ENCODE assay signal across 8 cellular contexts in genomic region chr6:35498407-35499045, GRCh38. TPM values are rescaled to one million over a fixed set of nuclear protein-coding genes. Genes with fewer than 3 reads are reported as not detected.
A peak's percentile ranks its signal among the peaks of the same experiment; 100 is the strongest.
DNase-seq lines count a peak whose midpoint lies in the region; ATAC-seq lines count a peak whose summit lies in the region.

No MANE protein-coding gene starts in this region.

- H3K9me3 Mint-ChIP-seq in activated CD4-positive, alpha-beta T cell treated with anti-CD3 and anti-CD28 coated beads for 36 hours (ENCODE audit: low read depth) = no peaks in the 10 kb centered on the region
- no peaks in the 10 kb centered on the region for H3K9me3 Mint-ChIP-seq in activated CD8-positive, alpha-beta T cell treated with anti-CD3 and anti-CD28 coated beads, Interleukin-2, amount 10 ng/mL, durations not matched to agents 7 days and 5 days (ENCODE audit: insufficient read depth)
- no peaks in the 10 kb centered on the region for H3K9me3 Mint-ChIP-seq in stimulated activated memory B cell treated with anti-CD40 and anti-IgM and Interleukin-4, amounts not matched to agents 10 μg/mL and 1 μg/mL and 100 μg/mL, for 72 hours

- CTCF ChIA-PET in activated CD4-positive, alpha-beta T cell treated with anti-CD3 and anti-CD28 coated beads for 36 hours (lab: Charles Lee) = interaction anchor here (0.8 kb wide), 1 partner anchor 239 kb away, joined by 3 read pairs; the partner anchor contains the start of gene ARMC12
- CTCF ChIA-PET in activated CD8-positive, alpha-beta T cell treated with anti-CD3 and anti-CD28 coated beads, Interleukin-2, amount 10 ng/mL, durations not matched to agents 7 days and 5 days (lab: Charles Lee) = interaction anchor here (0.7 kb wide), 1 partner anchor 24 kb away, joined by 3 read pairs; no protein-coding TSS in a partner anchor

- no peaks in the 10 kb centered on the region for H3K36me3 Mint-ChIP-seq in activated CD4-positive, alpha-beta T cell treated with anti-CD3 and anti-CD28 coated beads for 36 hours (ENCODE audit: low read depth)
- no peaks in the 10 kb centered on the region for H3K36me3 Mint-ChIP-seq in activated CD8-positive, alpha-beta T cell treated with anti-CD3 and anti-CD28 coated beads, Interleukin-2, amount 10 ng/mL, durations not matched to agents 7 days and 5 days (ENCODE audit: low read depth)
- H3K36me3 Mint-ChIP-seq in stimulated activated memory B cell treated with anti-CD40 and anti-IgM and Interleukin-4, amounts not matched to agents 10 μg/mL and 1 μg/mL and 100 μg/mL, for 72 hours = no peaks in the 10 kb centered on the region

- peak overlapping the region; percentile 69 for H3K4me3 Mint-ChIP-seq in activated CD4-positive, alpha-beta T cell treated with anti-CD3 and anti-CD28 coated beads for 36 hours
- peak overlapping the region; percentile 66 for H3K4me3 Mint-ChIP-seq in activated CD8-positive, alpha-beta T cell treated with anti-CD3 and anti-CD28 coated beads, Interleukin-2, amount 10 ng/mL, durations not matched to agents 7 days and 5 days
- H3K4me3 Mint-ChIP-seq in stimulated activated memory B cell treated with anti-CD40 and anti-IgM and Interleukin-4, amounts not matched to agents 10 μg/mL and 1 μg/mL and 100 μg/mL, for 72 hours = peak overlapping the region; percentile 76

- peak overlapping the region; percentile 62 for H3K4me3 ChIP-seq in iPS-11a (ENCODE audit: low read depth, low read length)

- no peak for ATAC-seq in activated CD4-positive, alpha-beta T cell treated with anti-CD3 and anti-CD28 coated beads for 36 hours
- no peak for ATAC-seq in activated CD8-positive, alpha-beta T cell treated with anti-CD3 and anti-CD28 coated beads, Interleukin-2, amount 10 ng/mL, durations not matched to agents 7 days and 5 days
- ATAC-seq in stimulated activated memory B cell treated with anti-CD40 and anti-IgM and Interleukin-4, amounts not matched to agents 10 μg/mL and 1 μg/mL and 100 μg/mL, for 72 hours = no peak

- peaks cover 7% of the 10 kb centered on the region for H3K27me3 Mint-ChIP-seq in activated CD4-positive, alpha-beta T cell treated with anti-CD3 and anti-CD28 coated beads for 36 hours
- H3K27me3 Mint-ChIP-seq in activated CD8-positive, alpha-beta T cell treated with anti-CD3 and anti-CD28 coated beads, Interleukin-2, amount 10 ng/mL, durations not matched to agents 7 days and 5 days (ENCODE audit: low read depth) = peaks cover 33% of the 10 kb centered on the region
- peaks cover 76% of the 10 kb centered on the region for H3K27me3 Mint-ChIP-seq in stimulated activated memory B cell treated with anti-CD40 and anti-IgM and Interleukin-4, amounts not matched to agents 10 μg/mL and 1 μg/mL and 100 μg/mL, for 72 hours

- intact Hi-C loops in activated CD4-positive, alpha-beta T cell treated with anti-CD3 and anti-CD28 coated beads for 36 hours (cut with DNase I, micrococcal nuclease) = no loop called here

- peak; percentile 28 for DNase-seq in activated CD4-positive, alpha-beta T cell treated with anti-CD3 and anti-CD28 coated beads for 36 hours
- DNase-seq in activated CD4-positive, alpha-beta T cell treated with anti-CD3 and anti-CD28 coated beads for 1 hour = no peak
- no peak for DNase-seq in activated CD8-positive, alpha-beta T cell treated with anti-CD3 and anti-CD28 coated beads, Interleukin-2, amount 10 ng/mL, durations not matched to agents 7 days and 5 days
- DNase-seq in NAMALWA (ENCODE audit: low spot score) (no peak), NCI-H69 (lab: John Stamatoyannopoulos, UW) (no peak), NCI-H2107 treated with DMSO at 0.1 percent for 48 hours (lab: John Stamatoyannopoulos, UW; ENCODE audit: unreplicated experiment) (no peak)

- H3K4me1 Mint-ChIP-seq in activated CD4-positive, alpha-beta T cell treated with anti-CD3 and anti-CD28 coated beads for 36 hours = peaks cover 4% of the 10 kb centered on the region
- H3K4me1 Mint-ChIP-seq in activated CD8-positive, alpha-beta T cell treated with anti-CD3 and anti-CD28 coated beads, Interleukin-2, amount 10 ng/mL, durations not matched to agents 7 days and 5 days (ENCODE audit: low read depth) = peaks cover 21% of the 10 kb centered on the region
- peaks cover 27% of the 10 kb centered on the region for H3K4me1 Mint-ChIP-seq in stimulated activated memory B cell treated with anti-CD40 and anti-IgM and Interleukin-4, amounts not matched to agents 10 μg/mL and 1 μg/mL and 100 μg/mL, for 72 hours

- POLR2A ChIA-PET in activated CD4-positive, alpha-beta T cell treated with anti-CD3 and anti-CD28 coated beads for 36 hours (lab: Charles Lee) = interaction anchor here (0.9 to 2.2 kb wide), 2 partner anchors 25 to 28 kb away, joined by 5 to 11 read pairs; no protein-coding TSS in a partner anchor
- POLR2A ChIA-PET in activated CD8-positive, alpha-beta T cell treated with anti-CD3 and anti-CD28 coated beads, Interleukin-2, amount 10 ng/mL, durations not matched to agents 7 days and 5 days (lab: Charles Lee) = no interaction called here

- H3K27ac Mint-ChIP-seq in activated CD4-positive, alpha-beta T cell treated with anti-CD3 and anti-CD28 coated beads for 36 hours = peak overlapping the region; percentile 12
- H3K27ac Mint-ChIP-seq in activated CD8-positive, alpha-beta T cell treated with anti-CD3 and anti-CD28 coated beads, Interleukin-2, amount 10 ng/mL, durations not matched to agents 7 days and 5 days = no peak overlapping the region
- peak overlapping the region; percentile 36 for H3K27ac Mint-ChIP-seq in stimulated activated memory B cell treated with anti-CD40 and anti-IgM and Interleukin-4, amounts not matched to agents 10 μg/mL and 1 μg/mL and 100 μg/mL, for 72 hours

RNA-seq across cellular contexts. Expression of gene TEAD3, which starts 1.6 kb away (rescaled TPM):
- total RNA-seq in activated CD4-positive, alpha-beta T cell treated with anti-CD3 and anti-CD28 coated beads for 36 hours = 1 to 10 TPM; 1.4 to 1.5 TPM
- total RNA-seq in activated CD8-positive, alpha-beta T cell treated with anti-CD3 and anti-CD28 coated beads, Interleukin-2, amount 10 ng/mL, durations not matched to agents 7 days and 5 days = under 1 TPM; 0.18 to 0.21 TPM

RNA-seq across cellular contexts. Expression of gene TULP1, which starts 14.2 kb away (rescaled TPM):
- total RNA-seq in activated CD4-positive, alpha-beta T cell treated with anti-CD3 and anti-CD28 coated beads for 36 hours = not detected
- total RNA-seq in activated CD8-positive, alpha-beta T cell treated with anti-CD3 and anti-CD28 coated beads, Interleukin-2, amount 10 ng/mL, durations not matched to agents 7 days and 5 days = not detected

RNA-seq across cellular contexts. Expression of gene RPL10A, which starts 30.3 kb away (rescaled TPM):
- 1,000 to 10,000 TPM; 1,952 to 2,334 TPM for total RNA-seq in activated CD4-positive, alpha-beta T cell treated with anti-CD3 and anti-CD28 coated beads for 36 hours
- total RNA-seq in activated CD8-positive, alpha-beta T cell treated with anti-CD3 and anti-CD28 coated beads, Interleukin-2, amount 10 ng/mL, durations not matched to agents 7 days and 5 days = 1,000 to 10,000 TPM; 1,398 to 1,443 TPM

RNA-seq across cellular contexts. Expression of gene FANCE, which starts 46.4 kb away (rescaled TPM):
- 10 to 100 TPM; 14.3 to 14.8 TPM for total RNA-seq in activated CD4-positive, alpha-beta T cell treated with anti-CD3 and anti-CD28 coated beads for 36 hours
- 10 to 100 TPM; 20.4 to 21.9 TPM for total RNA-seq in activated CD8-positive, alpha-beta T cell treated with anti-CD3 and anti-CD28 coated beads, Interleukin-2, amount 10 ng/mL, durations not matched to agents 7 days and 5 days
